ENCODE assay signal across 18 cellular contexts in the genomic region with DNA sequence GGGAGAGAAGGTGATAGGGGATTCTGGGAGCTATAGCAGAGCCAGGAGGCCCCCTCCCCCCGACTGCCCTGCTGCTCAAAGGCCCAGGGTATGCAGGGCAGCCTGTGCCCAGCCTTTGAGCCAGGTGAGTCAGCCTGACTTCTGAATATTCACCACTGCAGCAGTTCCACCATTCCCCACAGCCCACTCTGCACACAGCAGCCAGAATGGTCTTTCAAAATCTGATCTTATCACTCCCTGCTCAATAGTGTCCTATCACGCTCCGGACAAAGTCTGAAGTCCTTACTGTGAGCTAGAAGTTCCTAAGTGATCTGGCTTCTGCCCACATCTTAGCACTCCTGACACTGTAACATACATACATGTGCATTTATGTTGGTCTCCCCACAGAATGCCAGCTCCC.
DNase-seq lines count a peak whose midpoint lies in the region; ATAC-seq and TF ChIP-seq lines count a peak whose summit lies in the region.
"Had no signal": no experiment of that assay in that cellular context is flagged by ENCODE, and none has a peak within 500 bp of the region (broad histone marks: within the 10 kb centered on the region; RNA-seq: fewer than 3 reads in every experiment).

No MANE protein-coding gene starts in this region.

- no peaks in the 10 kb centered on the region; the same call in 1 of the 2 replicates for H3K4me1 Mint-ChIP-seq in WTC11
- H3K4me1 Mint-ChIP-seq: B cell; CD4-positive, CD25-positive, alpha-beta regulatory T cell had no signal

- TF ChIP-seq POLR2A in right lobe of liver (IDR thresholded peaks at IDR 0.05): no peak

- CTCF ChIA-PET in WTC11 (lab: Charles Lee): interaction anchor here (1.3 kb wide), 1 partner anchor 31 kb away, joined by 3 read pairs; no protein-coding TSS in a partner anchor

- POLR2A ChIA-PET in WTC11 (lab: Charles Lee): no interaction called here

- H3K9me3 ChIP-seq in right lobe of liver: no peaks in the 10 kb centered on the region

- H3K4me3 Mint-ChIP-seq in WTC11: no peak overlapping the region
- H3K4me3 Mint-ChIP-seq: B cell; CD4-positive, CD25-positive, alpha-beta regulatory T cell; CD8-positive, alpha-beta T cell had no signal

- DNase-seq in H7 (peak; percentile 7), WTC11 (ENCODE audit: low spot score) (no peak), left lobe of liver (ENCODE audit: low spot score) (peak; percentile 85), right lobe of liver (peak; percentile 71 to 86 (median 71)), NCI-H2107 treated with DMSO at 0.1 percent for 48 hours (lab: John Stamatoyannopoulos, UW; ENCODE audit: unreplicated experiment) (no peak), NCI-H82 treated with DMSO at 0.1 percent for 48 hours (lab: John Stamatoyannopoulos, UW; ENCODE audit: unreplicated experiment) (no peak)
- no peak for DNase-seq in stimulated activated CD4-positive, alpha-beta T cell treated with anti-CD3 and anti-CD28 coated beads, Interleukin-15, amount 100 ng/mL, for 24 hours
- DNase-seq: CD4-positive, CD25-positive, alpha-beta regulatory T cell; DMS153; DND-41; GOT3 had no signal

- no peak for TF ChIP-seq CTCF in WTC11 (IDR thresholded peaks at IDR 0.05)
- no peak for TF ChIP-seq CTCF in right lobe of liver (IDR thresholded peaks at IDR 0.05)

- peaks cover 0 to 48% (median 25%) of the 10 kb centered on the region in 4 donors for H3K4me1 ChIP-seq in right lobe of liver
- H3K4me1 ChIP-seq: BLaER1 had no signal

- peaks cover 11% of the 10 kb centered on the region for H3K27me3 Mint-ChIP-seq in WTC11 (ENCODE audit: low read depth)

- no peak overlapping the region; the same call in 1 of the 2 replicates for H3K27ac Mint-ChIP-seq in WTC11
- H3K27ac Mint-ChIP-seq: B cell; CD4-positive, CD25-positive, alpha-beta regulatory T cell; CD8-positive, alpha-beta T cell had no signal

- H3K27me3 ChIP-seq in H7 (ENCODE audit: control insufficient read depth, insufficient read depth, low read length) (no peaks in the 10 kb centered on the region), right lobe of liver (no peaks in the 10 kb centered on the region)
- H3K27me3 ChIP-seq: BLaER1 had no signal

- 16% methylated on average over 2 of the region's 3 CpGs for WGBS in right lobe of liver (ENCODE audit: insufficient coverage, low coverage, low lambda C conversion rate, missing lambda C conversion rate)

- H3K27ac ChIP-seq in right lobe of liver: peak overlapping the region; percentile 57 to 83 (median 77)
- H3K27ac ChIP-seq: 22Rv1, BLaER1, C4-2B had no signal

- ATAC-seq in WTC11 (peak; percentile 21; the same call in 1 of the 2 replicates), left lobe of liver (peak; percentile 83), right lobe of liver (peak; percentile 88 to 93 (median 91)), GM18519 (IDR thresholded peaks at IDR 0.05; ENCODE audit: low FRiP score, unreplicated experiment) (no peak)
- ATAC-seq: CD8-positive, alpha-beta T cell; HCT116 had no signal

- H3K4me3 ChIP-seq in H7 (ENCODE audit: insufficient read depth, low read depth, low read length) (no peak overlapping the region), right lobe of liver (no peak overlapping the region)
- H3K4me3 ChIP-seq: BLaER1 had no signal

- intact Hi-C loops in right lobe of liver (cut with DNase I): no loop called here

- peaks cover 11% of the 10 kb centered on the region for H3K36me3 Mint-ChIP-seq in WTC11
- H3K36me3 Mint-ChIP-seq: CD4-positive, CD25-positive, alpha-beta regulatory T cell; CD8-positive, alpha-beta T cell had no signal

- H3K36me3 ChIP-seq in H7 (replicated peaks; ENCODE audit: control insufficient read depth, insufficient read depth, low read length): no peaks in the 10 kb centered on the region
- H3K36me3 ChIP-seq in right lobe of liver: no peaks in the 10 kb centered on the region
- H3K36me3 ChIP-seq: BLaER1 had no signal

- peaks cover 14% of the 10 kb centered on the region for H3K9me3 Mint-ChIP-seq in WTC11

TF ChIP-seq in WTC11, 78 proteins besides CTCF, POLR2A, EP300 and RAD21 (continues in another document):
- TF ChIP-seq, protein P1, sequence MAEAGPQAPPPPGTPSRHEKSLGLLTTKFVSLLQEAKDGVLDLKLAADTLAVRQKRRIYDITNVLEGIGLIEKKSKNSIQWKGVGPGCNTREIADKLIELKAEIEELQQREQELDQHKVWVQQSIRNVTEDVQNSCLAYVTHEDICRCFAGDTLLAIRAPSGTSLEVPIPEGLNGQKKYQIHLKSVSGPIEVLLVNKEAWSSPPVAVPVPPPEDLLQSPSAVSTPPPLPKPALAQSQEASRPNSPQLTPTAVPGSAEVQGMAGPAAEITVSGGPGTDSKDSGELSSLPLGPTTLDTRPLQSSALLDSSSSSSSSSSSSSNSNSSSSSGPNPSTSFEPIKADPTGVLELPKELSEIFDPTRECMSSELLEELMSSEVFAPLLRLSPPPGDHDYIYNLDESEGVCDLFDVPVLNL (CRISPR knock-in tag; IDR thresholded peaks at IDR 0.05; ENCODE audit: borderline replicate concordance, low read depth): no peak
- TF ChIP-seq TCF7 (CRISPR knock-in tag; IDR thresholded peaks at IDR 0.05; ENCODE audit: low read depth): no peak
- TF ChIP-seq, protein P2, sequence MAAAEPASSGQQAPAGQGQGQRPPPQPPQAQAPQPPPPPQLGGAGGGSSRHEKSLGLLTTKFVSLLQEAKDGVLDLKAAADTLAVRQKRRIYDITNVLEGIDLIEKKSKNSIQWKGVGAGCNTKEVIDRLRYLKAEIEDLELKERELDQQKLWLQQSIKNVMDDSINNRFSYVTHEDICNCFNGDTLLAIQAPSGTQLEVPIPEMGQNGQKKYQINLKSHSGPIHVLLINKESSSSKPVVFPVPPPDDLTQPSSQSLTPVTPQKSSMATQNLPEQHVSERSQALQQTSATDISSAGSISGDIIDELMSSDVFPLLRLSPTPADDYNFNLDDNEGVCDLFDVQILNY (CRISPR knock-in tag; IDR thresholded peaks at IDR 0.05): no peak
- no peak for TF ChIP-seq ZNF138 (CRISPR knock-in tag; conservative IDR thresholded peaks at IDR 0.05)
- TF ChIP-seq ZBTB21 (CRISPR knock-in tag; IDR thresholded peaks at IDR 0.05; ENCODE audit: borderline replicate concordance): no peak
- TF ChIP-seq, protein P3, sequence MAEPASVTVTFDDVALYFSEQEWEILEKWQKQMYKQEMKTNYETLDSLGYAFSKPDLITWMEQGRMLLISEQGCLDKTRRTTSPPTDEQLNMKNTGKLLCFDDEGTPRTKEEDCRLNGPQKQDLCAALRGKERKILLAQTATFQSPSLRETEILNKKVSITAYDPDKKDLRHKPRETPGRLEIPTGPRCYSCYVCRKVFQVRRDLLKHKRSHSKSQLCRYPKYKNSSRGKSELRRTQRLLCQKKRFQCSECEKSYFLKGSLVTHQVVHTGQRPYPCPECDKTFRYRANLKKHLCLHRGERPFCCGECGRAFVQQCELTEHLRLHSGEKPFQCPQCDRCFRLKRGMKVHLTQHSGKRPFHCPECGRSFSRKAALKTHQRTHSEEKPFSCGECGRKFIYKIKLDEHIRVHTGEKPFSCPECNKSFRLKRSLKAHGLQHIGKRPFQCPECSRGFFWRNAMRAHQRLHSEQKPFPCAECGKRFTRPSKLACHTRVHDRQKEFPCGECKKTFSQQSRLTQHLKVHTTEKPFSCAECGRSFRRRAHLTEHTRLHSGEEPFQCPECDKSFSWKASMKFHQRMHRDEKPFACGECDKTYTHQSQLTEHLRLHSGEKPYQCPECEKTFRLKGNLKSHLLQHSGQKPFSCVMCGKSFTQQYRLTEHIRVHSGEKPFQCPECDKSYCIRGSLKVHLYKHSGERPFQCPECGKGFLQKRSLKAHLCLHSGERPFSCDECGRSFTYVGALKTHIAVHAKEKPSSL (CRISPR knock-in tag; conservative IDR thresholded peaks at IDR 0.05): no peak
- no peak for TF ChIP-seq EMX1 (CRISPR knock-in tag; IDR thresholded peaks at IDR 0.05)
- TF ChIP-seq, protein P4, sequence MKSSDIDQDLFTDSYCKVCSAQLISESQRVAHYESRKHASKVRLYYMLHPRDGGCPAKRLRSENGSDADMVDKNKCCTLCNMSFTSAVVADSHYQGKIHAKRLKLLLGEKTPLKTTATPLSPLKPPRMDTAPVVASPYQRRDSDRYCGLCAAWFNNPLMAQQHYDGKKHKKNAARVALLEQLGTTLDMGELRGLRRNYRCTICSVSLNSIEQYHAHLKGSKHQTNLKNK (CRISPR knock-in tag; IDR thresholded peaks at IDR 0.05): no peak
- TF ChIP-seq, protein P5, sequence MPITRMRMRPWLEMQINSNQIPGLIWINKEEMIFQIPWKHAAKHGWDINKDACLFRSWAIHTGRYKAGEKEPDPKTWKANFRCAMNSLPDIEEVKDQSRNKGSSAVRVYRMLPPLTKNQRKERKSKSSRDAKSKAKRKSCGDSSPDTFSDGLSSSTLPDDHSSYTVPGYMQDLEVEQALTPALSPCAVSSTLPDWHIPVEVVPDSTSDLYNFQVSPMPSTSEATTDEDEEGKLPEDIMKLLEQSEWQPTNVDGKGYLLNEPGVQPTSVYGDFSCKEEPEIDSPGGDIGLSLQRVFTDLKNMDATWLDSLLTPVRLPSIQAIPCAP (CRISPR knock-in tag; IDR thresholded peaks at IDR 0.05): no peak
- TF ChIP-seq, protein P6, sequence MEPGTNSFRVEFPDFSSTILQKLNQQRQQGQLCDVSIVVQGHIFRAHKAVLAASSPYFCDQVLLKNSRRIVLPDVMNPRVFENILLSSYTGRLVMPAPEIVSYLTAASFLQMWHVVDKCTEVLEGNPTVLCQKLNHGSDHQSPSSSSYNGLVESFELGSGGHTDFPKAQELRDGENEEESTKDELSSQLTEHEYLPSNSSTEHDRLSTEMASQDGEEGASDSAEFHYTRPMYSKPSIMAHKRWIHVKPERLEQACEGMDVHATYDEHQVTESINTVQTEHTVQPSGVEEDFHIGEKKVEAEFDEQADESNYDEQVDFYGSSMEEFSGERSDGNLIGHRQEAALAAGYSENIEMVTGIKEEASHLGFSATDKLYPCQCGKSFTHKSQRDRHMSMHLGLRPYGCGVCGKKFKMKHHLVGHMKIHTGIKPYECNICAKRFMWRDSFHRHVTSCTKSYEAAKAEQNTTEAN (CRISPR knock-in tag; IDR thresholded peaks at IDR 0.05): no peak
- TF ChIP-seq, protein P7, sequence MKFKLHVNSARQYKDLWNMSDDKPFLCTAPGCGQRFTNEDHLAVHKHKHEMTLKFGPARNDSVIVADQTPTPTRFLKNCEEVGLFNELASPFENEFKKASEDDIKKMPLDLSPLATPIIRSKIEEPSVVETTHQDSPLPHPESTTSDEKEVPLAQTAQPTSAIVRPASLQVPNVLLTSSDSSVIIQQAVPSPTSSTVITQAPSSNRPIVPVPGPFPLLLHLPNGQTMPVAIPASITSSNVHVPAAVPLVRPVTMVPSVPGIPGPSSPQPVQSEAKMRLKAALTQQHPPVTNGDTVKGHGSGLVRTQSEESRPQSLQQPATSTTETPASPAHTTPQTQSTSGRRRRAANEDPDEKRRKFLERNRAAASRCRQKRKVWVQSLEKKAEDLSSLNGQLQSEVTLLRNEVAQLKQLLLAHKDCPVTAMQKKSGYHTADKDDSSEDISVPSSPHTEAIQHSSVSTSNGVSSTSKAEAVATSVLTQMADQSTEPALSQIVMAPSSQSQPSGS (CRISPR knock-in tag; IDR thresholded peaks at IDR 0.05; ENCODE audit: borderline replicate concordance, low read depth): no peak
- no peak for TF ChIP-seq OVOL2 (CRISPR knock-in tag; IDR thresholded peaks at IDR 0.05; ENCODE audit: borderline replicate concordance)
- TF ChIP-seq MXD4 (CRISPR knock-in tag; IDR thresholded peaks at IDR 0.05; ENCODE audit: borderline replicate concordance): no peak

Comparison
In these comparisons a context has a peak if more than half of its experiments do, and no peak if none do; other contexts are left out.
1. DNase-seq: peak in H7 (single experiment), left lobe of liver (single experiment) and right lobe of liver (3 of 3); none in WTC11 (single experiment), NCI-H2107 treated with DMSO at 0.1 percent for 48 hours (single experiment), stimulated activated CD4-positive, alpha-beta T cell treated with anti-CD3 and anti-CD28 coated beads, Interleukin-15, amount 100 ng/mL, for 24 hours (single experiment) and NCI-H82 treated with DMSO at 0.1 percent for 48 hours (single experiment).